ENCODE assay signal across 1 cellular context in the genomic region with DNA sequence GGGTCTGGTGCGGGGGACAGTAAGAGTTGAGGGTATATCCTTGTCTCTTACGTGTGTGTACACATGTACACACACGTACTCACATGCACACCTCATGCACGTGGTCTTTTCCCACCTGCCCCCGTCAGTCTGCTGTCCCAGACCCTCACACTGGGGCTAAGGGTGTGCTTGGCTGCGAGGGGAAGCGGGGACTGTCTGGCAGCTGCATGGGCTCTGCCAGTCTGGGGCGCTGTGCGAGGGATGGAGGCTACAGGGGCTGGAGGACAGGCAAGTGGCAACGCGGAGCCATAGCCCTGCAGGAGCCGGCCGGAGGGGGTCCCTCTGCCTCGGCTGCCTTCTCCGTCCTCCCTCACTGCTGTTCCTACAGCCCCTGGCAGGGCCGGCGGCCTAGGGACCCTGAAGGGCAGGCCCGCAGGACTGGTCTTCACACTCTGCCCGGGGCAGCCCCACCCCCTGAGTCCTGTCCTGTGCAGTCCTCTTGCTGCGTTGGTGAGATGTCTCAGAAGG.
TF ChIP-seq lines count a peak whose summit lies in the region.

No MANE protein-coding gene starts in this region.

TF ChIP-seq in HepG2, 621 proteins besides CTCF, POLR2A, EP300 and RAD21:
- TF ChIP-seq, protein P1, sequence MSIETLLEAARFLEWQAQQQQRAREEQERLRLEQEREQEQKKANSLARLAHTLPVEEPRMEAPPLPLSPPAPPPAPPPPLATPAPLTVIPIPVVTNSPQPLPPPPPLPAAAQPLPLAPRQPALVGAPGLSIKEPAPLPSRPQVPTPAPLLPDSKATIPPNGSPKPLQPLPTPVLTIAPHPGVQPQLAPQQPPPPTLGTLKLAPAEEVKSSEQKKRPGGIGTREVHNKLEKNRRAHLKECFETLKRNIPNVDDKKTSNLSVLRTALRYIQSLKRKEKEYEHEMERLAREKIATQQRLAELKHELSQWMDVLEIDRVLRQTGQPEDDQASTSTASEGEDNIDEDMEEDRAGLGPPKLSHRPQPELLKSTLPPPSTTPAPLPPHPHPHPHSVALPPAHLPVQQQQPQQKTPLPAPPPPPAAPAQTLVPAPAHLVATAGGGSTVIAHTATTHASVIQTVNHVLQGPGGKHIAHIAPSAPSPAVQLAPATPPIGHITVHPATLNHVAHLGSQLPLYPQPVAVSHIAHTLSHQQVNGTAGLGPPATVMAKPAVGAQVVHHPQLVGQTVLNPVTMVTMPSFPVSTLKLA (IDR thresholded peaks at IDR 0.05), result peak; percentile 67; the same call in 1 of the 2 replicates
- TF ChIP-seq ZNF883 (CRISPR knock-in tag; IDR thresholded peaks at IDR 0.05; ENCODE audit: not compliant biosample characterization), result no peak
- no peak for TF ChIP-seq ZBTB40 (IDR thresholded peaks at IDR 0.05)
- TF ChIP-seq ZBTB40 (CRISPR knock-in tag; IDR thresholded peaks at IDR 0.05), result no peak
- 0 out of 3 replicates have a peak, but pooled peaks have one; percentile 22 for TF ChIP-seq MXI1 (IDR thresholded peaks at IDR 0.05; ENCODE audit: borderline replicate concordance, low read depth, low read length)
